In genomic region chr12:91889059-91889458, GRCh38 we compare ENCODE assay signal across 30 cellular contexts.
"Had no signal": no experiment of that assay in that cellular context is flagged by ENCODE, and none has a peak within 500 bp of the region (broad histone marks: within the 10 kb centered on the region; RNA-seq: fewer than 3 reads in every experiment).

No MANE protein-coding gene starts in this region.

- H3K4me3 Mint-ChIP-seq: activated CD4-positive, alpha-beta T cell treated with anti-CD3 and anti-CD28 coated beads, Interleukin-2, amount 10 ng/mL, durations not matched to agents 24 days and 14 days; activated CD8-positive, alpha-beta T cell treated with anti-CD3 and anti-CD28 coated beads for 36 hours; activated naive CD4-positive, alpha-beta T cell treated with anti-CD3 and anti-CD28 coated beads for 36 hours; T-helper 2 cell treated with Interferon-gamma antibody and Interleukin-4, amounts not matched to agents 5 μg/mL and 100 μg/mL, for 36 hours had no signal

- H3K27me3 ChIP-seq: adrenal gland, breast epithelium, SJCRH30 had no signal

- H3K4me1 ChIP-seq: adrenal gland, breast epithelium, SJCRH30 had no signal

- H3K4me3 ChIP-seq: adrenal gland, breast epithelium, SJCRH30, SK-N-MC had no signal

- H3K9me3 ChIP-seq: adrenal gland, breast epithelium, SJCRH30 had no signal

- H3K9me3 Mint-ChIP-seq: activated CD4-positive, alpha-beta T cell treated with anti-CD3 and anti-CD28 coated beads, Interleukin-2, amount 10 ng/mL, durations not matched to agents 24 days and 14 days; activated CD8-positive, alpha-beta T cell treated with anti-CD3 and anti-CD28 coated beads for 36 hours; activated naive CD4-positive, alpha-beta T cell treated with anti-CD3 and anti-CD28 coated beads for 36 hours; activated naive CD4-positive, alpha-beta T cell treated with anti-CD3 and anti-CD28 coated beads, Interleukin-2, amount 50 U/mL, for 72 hours; T-helper 2 cell treated with Interferon-gamma antibody and Interleukin-4, amounts not matched to agents 5 μg/mL and 100 μg/mL, for 36 hours had no signal

- DNase-seq: activated CD4-positive, alpha-beta T cell treated with anti-CD3 and anti-CD28 coated beads, Interleukin-2, amount 10 ng/mL, durations not matched to agents 24 days and 14 days; activated CD4-positive, alpha-beta T cell treated with anti-CD3 and anti-CD28 coated beads, Interleukin-2, amount 50 U/mL, for 4 hours; activated CD8-positive, alpha-beta T cell treated with anti-CD3 and anti-CD28 coated beads for 36 hours; activated gamma-delta T cell treated with Interleukin-2 at 50 U/mL for 16 hours; activated naive CD4-positive, alpha-beta T cell treated with anti-CD3 and anti-CD28 coated beads for 36 hours; activated T-cell treated with anti-CD3 and anti-CD28 coated beads, Interleukin-2, amount 50 U/mL, for 1 hour; adrenal gland; anterior cingulate cortex; caudate nucleus; Karpas-422; KBM-7; MM.1S; MV-4-11; NCI-H1092 treated with DMSO at 0.1 percent for 48 hours; NCI-H1417; NCI-H146; NCI-H187; NCI-H2029 treated with DMSO at 0.1 percent for 48 hours; NCI-H2107; NCI-H2171; NCI-H510A; NCI-H526; NCI-H748 treated with DMSO at 0.1 percent for 48 hours; NK-92 treated with Interleukin-12 subunit alpha and Interleukin-12 subunit beta, amount 100 ng/mL, for 24 hours; SHP77; SJCRH30 had no signal

- H3K27me3 Mint-ChIP-seq: activated CD4-positive, alpha-beta T cell treated with anti-CD3 and anti-CD28 coated beads, Interleukin-2, amount 10 ng/mL, durations not matched to agents 24 days and 14 days; activated CD8-positive, alpha-beta T cell treated with anti-CD3 and anti-CD28 coated beads for 36 hours had no signal

- H3K4me1 Mint-ChIP-seq: activated CD4-positive, alpha-beta T cell treated with anti-CD3 and anti-CD28 coated beads, Interleukin-2, amount 10 ng/mL, durations not matched to agents 24 days and 14 days had no signal

- H3K27ac Mint-ChIP-seq: activated CD4-positive, alpha-beta T cell treated with anti-CD3 and anti-CD28 coated beads, Interleukin-2, amount 10 ng/mL, durations not matched to agents 24 days and 14 days; activated CD8-positive, alpha-beta T cell treated with anti-CD3 and anti-CD28 coated beads for 36 hours; activated naive CD4-positive, alpha-beta T cell treated with anti-CD3 and anti-CD28 coated beads for 36 hours; activated naive CD4-positive, alpha-beta T cell treated with anti-CD3 and anti-CD28 coated beads, Interleukin-2, amount 50 U/mL, for 72 hours; T-helper 2 cell treated with Interferon-gamma antibody and Interleukin-4, amounts not matched to agents 5 μg/mL and 100 μg/mL, for 36 hours had no signal

- H3K36me3 ChIP-seq: adrenal gland, breast epithelium, SJCRH30 had no signal

- ATAC-seq: activated CD8-positive, alpha-beta T cell treated with anti-CD3 and anti-CD28 coated beads for 36 hours; activated naive CD4-positive, alpha-beta T cell treated with anti-CD3 and anti-CD28 coated beads, Interleukin-2, amount 50 U/mL, for 72 hours had no signal

- H3K36me3 Mint-ChIP-seq: activated naive CD4-positive, alpha-beta T cell treated with anti-CD3 and anti-CD28 coated beads, Interleukin-2, amount 50 U/mL, for 72 hours had no signal

- H3K27ac ChIP-seq: adrenal gland, breast epithelium, SJCRH30, SK-N-MC had no signal
